ENCODE assay signal across 26 cellular contexts in the genomic region with DNA sequence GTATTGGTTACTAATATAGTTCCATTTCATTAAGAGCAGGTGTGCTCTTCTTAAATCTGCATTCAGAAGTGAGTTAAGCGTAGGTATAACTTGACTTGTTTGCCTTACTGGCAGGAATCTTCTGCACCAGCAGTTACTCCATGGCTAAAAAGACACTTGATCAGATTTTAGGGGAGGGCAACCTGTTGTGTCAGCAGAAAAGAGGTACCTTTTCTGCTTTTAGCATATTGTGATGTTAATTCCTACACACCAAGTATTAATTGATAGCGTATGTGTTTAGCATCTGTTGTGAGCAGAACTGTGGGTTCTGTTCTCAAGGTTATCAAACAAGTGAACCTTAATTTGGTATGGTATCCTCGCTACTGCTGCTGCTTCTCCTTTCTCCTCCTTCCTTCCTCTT.
"Had no signal": no experiment of that assay in that cellular context is flagged by ENCODE, and none has a peak within 500 bp of the region (broad histone marks: within the 10 kb centered on the region; RNA-seq: fewer than 3 reads in every experiment).

No MANE protein-coding gene starts in this region.

- H3K4me3 ChIP-seq: gastrocnemius medialis, lower lobe of right lung, smooth muscle cell, suprapubic skin, thyroid gland, vagina had no signal

- FAIRE-seq: keratinocyte had no signal

- H3K27ac ChIP-seq: epithelial cell of prostate, gastrocnemius medialis, lower lobe of right lung, parathyroid adenoma, suprapubic skin, thyroid gland, vagina had no signal

- H2AFZ ChIP-seq: parathyroid adenoma had no signal

- H3K27me3 ChIP-seq: gastrocnemius medialis, suprapubic skin, thyroid gland, vagina had no signal

- H3K79me2 ChIP-seq: parathyroid adenoma had no signal

- ATAC-seq: esophagus mucosa; gastrocnemius medialis; left ventricle myocardium superior; naive thymus-derived CD8-positive, alpha-beta T cell; sciatic nerve; stimulated activated naive CD8-positive, alpha-beta T cell treated with anti-CD3 and anti-CD28 coated beads, Interleukin-15, amount 100 ng/mL, for 72 hours had no signal

- H3K9me3 ChIP-seq: gastrocnemius medialis, suprapubic skin, thyroid gland, vagina had no signal

- H3K4me2 ChIP-seq: smooth muscle cell had no signal

- H3K4me1 ChIP-seq: lower lobe of right lung, parathyroid adenoma, suprapubic skin had no signal

- DNase-seq: effector CD8-positive, alpha-beta T cell; endodermal cell; foreskin fibroblast; gastrocnemius medialis; head of caudate nucleus; left ventricle myocardium superior; lower lobe of right lung; naive thymus-derived CD8-positive, alpha-beta T cell; nephron progenitor cell; nucleus accumbens; stimulated activated CD4-positive, alpha-beta T cell treated with anti-CD3 and anti-CD28 coated beads, Interleukin-12 subunit alpha, Interleukin-12 subunit beta, amount 100 ng/mL, for 4 hours; stimulated activated CD4-positive, alpha-beta T cell treated with anti-CD3 and anti-CD28 coated beads, Interleukin-1b, Interleukin-23, amount 100 ng/mL, for 48 hours; stimulated activated CD4-positive, alpha-beta T cell treated with anti-CD3 and anti-CD28 coated beads, Interleukin-4, amount 100 ng/mL, for 1 hour; stimulated activated CD8-positive, alpha-beta memory T cell treated with anti-CD3 and anti-CD28 coated beads, Interleukin-4, amount 100 ng/mL, for 48 hours; stimulated activated naive CD4-positive, alpha-beta T cell; stimulated activated naive CD8-positive, alpha-beta T cell treated with anti-CD3 and anti-CD28 coated beads, Interleukin-15, amount 100 ng/mL, for 72 hours; thyroid gland; trophoblast cell had no signal
